20 cellular contexts compared by ENCODE assay signal in the genomic region with DNA sequence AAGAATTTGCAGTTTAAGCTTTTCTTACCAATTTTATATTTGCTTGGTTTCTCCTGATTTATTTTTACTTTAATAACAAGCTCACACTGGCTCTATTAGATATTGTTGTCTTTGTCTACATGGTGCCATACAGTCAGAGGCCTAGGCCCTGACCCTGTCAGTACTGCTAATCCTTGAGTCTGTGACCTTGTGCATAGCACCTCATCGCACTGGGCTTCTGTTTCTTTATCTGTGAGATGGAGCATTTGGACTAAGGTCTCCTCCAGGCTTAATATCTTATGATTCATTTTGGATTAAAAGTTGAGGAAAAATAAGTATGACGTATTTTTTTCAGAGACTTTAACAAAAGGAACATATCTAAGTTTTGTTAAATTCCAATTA.
"Had no signal": no experiment of that assay in that cellular context is flagged by ENCODE, and none has a peak within 500 bp of the region (broad histone marks: within the 10 kb centered on the region; RNA-seq: fewer than 3 reads in every experiment).

No MANE protein-coding gene starts in this region.

- H3K27ac Mint-ChIP-seq: activated CD8-positive, alpha-beta T cell treated with anti-CD3 and anti-CD28 coated beads for 36 hours; activated naive CD4-positive, alpha-beta T cell treated with anti-CD3 and anti-CD28 coated beads, Interleukin-2, amount 50 U/mL, for 24 hours; stimulated activated effector memory CD8-positive, alpha-beta T cell treated with anti-CD3 and anti-CD28 coated beads, Interleukin-12 subunit alpha, Interleukin-12 subunit beta, amount 100 ng/mL, for 72 hours; WTC11 had no signal

- H3K4me1 ChIP-seq: pancreas, tibial artery had no signal

- H3K27ac ChIP-seq: coronary artery, esophagus muscularis mucosa, pancreas, tibial artery, vagina had no signal

- H3K9me3 ChIP-seq: adrenal gland, esophagus muscularis mucosa, pancreas, tibial artery, vagina had no signal

- H3K4me3 ChIP-seq: adrenal gland, coronary artery, esophagus muscularis mucosa, lung, pancreas, tibial artery, vagina had no signal

- H3K27me3 ChIP-seq: adrenal gland, esophagus muscularis mucosa, pancreas, tibial artery, vagina had no signal

- H3K36me3 ChIP-seq: adrenal gland, esophagus muscularis mucosa, pancreas, tibial artery, vagina had no signal

- ATAC-seq: activated CD8-positive, alpha-beta T cell treated with anti-CD3 and anti-CD28 coated beads for 36 hours; stimulated activated effector memory CD8-positive, alpha-beta T cell treated with anti-CD3 and anti-CD28 coated beads, Interleukin-12 subunit alpha, Interleukin-12 subunit beta, amount 100 ng/mL, for 72 hours; WTC11 had no signal

- H3K4me1 Mint-ChIP-seq: activated naive CD4-positive, alpha-beta T cell treated with anti-CD3 and anti-CD28 coated beads, Interleukin-2, amount 50 U/mL, for 24 hours; stimulated activated effector memory CD8-positive, alpha-beta T cell treated with anti-CD3 and anti-CD28 coated beads, Interleukin-12 subunit alpha, Interleukin-12 subunit beta, amount 100 ng/mL, for 72 hours; WTC11 had no signal

- H3K36me3 Mint-ChIP-seq: activated naive CD4-positive, alpha-beta T cell treated with anti-CD3 and anti-CD28 coated beads, Interleukin-2, amount 50 U/mL, for 24 hours; stimulated activated effector memory CD8-positive, alpha-beta T cell treated with anti-CD3 and anti-CD28 coated beads, Interleukin-12 subunit alpha, Interleukin-12 subunit beta, amount 100 ng/mL, for 72 hours; WTC11 had no signal

- H3K4me3 Mint-ChIP-seq: activated CD8-positive, alpha-beta T cell treated with anti-CD3 and anti-CD28 coated beads for 36 hours; activated naive CD4-positive, alpha-beta T cell treated with anti-CD3 and anti-CD28 coated beads, Interleukin-2, amount 50 U/mL, for 24 hours; stimulated activated effector memory CD8-positive, alpha-beta T cell treated with anti-CD3 and anti-CD28 coated beads, Interleukin-12 subunit alpha, Interleukin-12 subunit beta, amount 100 ng/mL, for 72 hours; WTC11 had no signal

- DNase-seq: activated CD4-positive, alpha-beta T cell treated with anti-CD3 and anti-CD28 coated beads for 48 hours; activated CD8-positive, alpha-beta T cell treated with anti-CD3 and anti-CD28 coated beads for 36 hours; activated effector memory CD4-positive, alpha-beta T cell treated with anti-CD3 and anti-CD28 coated beads, Interleukin-2, amount 50 U/mL, for 16 hours; activated T-cell treated with anti-CD3 and anti-CD28 coated beads, Interleukin-2, amount 50 U/mL, for 48 hours; central memory CD4-positive, alpha-beta T cell; foreskin fibroblast; kidney glomerular epithelial cell; pancreas; stimulated activated CD4-positive, alpha-beta T cell treated with anti-CD3 and anti-CD28 coated beads, Interleukin-12 subunit alpha, Interleukin-12 subunit beta, amount 100 ng/mL, for 4 hours; stimulated activated CD4-positive, alpha-beta T cell treated with anti-CD3 and anti-CD28 coated beads, Interleukin-2, amount 100 ng/mL, for 24 hours; T-helper 2 cell; tibial artery had no signal

- H3K9me3 Mint-ChIP-seq: activated CD8-positive, alpha-beta T cell treated with anti-CD3 and anti-CD28 coated beads for 36 hours had no signal

- H3K27me3 Mint-ChIP-seq: activated CD8-positive, alpha-beta T cell treated with anti-CD3 and anti-CD28 coated beads for 36 hours had no signal
